Comparison of ENCODE assay signal across 8 cellular contexts in the genomic region with DNA sequence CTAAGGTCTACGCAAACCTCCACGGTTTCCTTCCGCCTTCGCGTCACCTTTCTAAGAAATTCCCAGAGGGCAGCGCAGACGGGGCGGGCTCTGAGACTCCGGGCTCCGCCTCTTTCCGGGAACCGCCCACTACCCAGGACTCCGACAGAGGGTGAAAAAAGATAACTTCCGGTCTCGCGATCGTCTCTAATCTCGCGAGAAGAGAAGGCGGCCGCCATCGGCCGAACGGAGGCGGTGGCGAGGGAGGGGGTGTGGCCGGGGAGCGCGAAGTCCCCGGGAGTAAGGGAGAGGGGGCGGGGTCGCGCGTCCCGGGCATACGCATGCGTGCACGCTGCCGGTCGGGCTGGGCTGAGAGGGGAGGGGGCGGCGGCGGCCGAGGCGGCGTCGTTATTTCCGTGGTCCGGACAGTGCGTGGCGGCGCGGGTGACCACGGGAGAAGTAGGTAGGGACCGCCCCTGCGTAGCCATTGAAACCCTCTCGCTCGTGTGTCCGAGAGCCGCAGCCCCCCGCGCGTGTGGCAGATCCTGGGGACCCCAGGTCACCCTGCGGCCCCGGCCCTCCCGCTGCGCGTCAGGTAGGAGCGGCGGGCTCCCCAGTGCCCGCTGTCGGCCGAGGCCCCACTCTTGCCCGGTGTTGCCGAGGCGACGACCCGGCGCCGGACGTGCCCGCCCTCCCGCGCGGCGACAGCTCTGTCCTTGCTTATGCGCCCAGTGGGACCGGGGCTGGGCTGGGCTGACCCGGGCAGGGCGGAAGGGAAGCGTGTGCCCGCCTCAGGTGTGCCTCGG. TPM values are rescaled to one million over a fixed set of nuclear protein-coding genes. Genes with fewer than 3 reads are reported as not detected.
DNase-seq lines count a peak whose midpoint lies in the region; ATAC-seq and TF ChIP-seq lines count a peak whose summit lies in the region.

A gene (plus strand): TSS at position 315 of the 785 bp plus-strand sequence. CDS start 1,014 bp downstream, outside the sequence.

- peak within 1 kb of the TSS; percentile 63 to 92 (median 84) for H3K4me3 ChIP-seq in liver (ENCODE audit: low read depth in 1 of 3, low read length in 3 of 3)

- H3K27me3 ChIP-seq in liver (ENCODE audit: control insufficient read depth in 4 of 4, insufficient read depth in 4 of 4, low read length in 3 of 4): no peaks in the 10 kb centered on the region

- TF ChIP-seq CTCF in CD14-positive monocyte (IDR thresholded peaks at IDR 0.05) (no peak), liver (IDR thresholded peaks at IDR 0.05; ENCODE audit: low read depth, low read length, missing input control) (no peak)

- peak; percentile 83 for ATAC-seq in GM19438 (IDR thresholded peaks at IDR 0.05; ENCODE audit: low read depth, unreplicated experiment)
- ATAC-seq in HG03575 (IDR thresholded peaks at IDR 0.05; ENCODE audit: extremely low read depth, insufficient number of reproducible peaks, low FRiP score, unreplicated experiment): peak; percentile 92

- peaks cover 10% of the 10 kb centered on the region for H3K4me1 Mint-ChIP-seq in CD14-positive monocyte
- peaks cover 15% of the 10 kb centered on the region for H3K4me1 Mint-ChIP-seq in activated CD4-positive, alpha-beta memory T cell treated with anti-CD3 and anti-CD28 coated beads for 36 hours (ENCODE audit: low read depth)

- CTCF ChIA-PET in activated CD4-positive, alpha-beta memory T cell treated with anti-CD3 and anti-CD28 coated beads for 36 hours (lab: Charles Lee): no interaction called here

- under 1% methylated on average over 93 of the region's 93 CpGs for WGBS in liver

- intact Hi-C loops in CD14-positive monocyte (cut with micrococcal nuclease): loop anchor here (5.0 kb wide), 1 partner anchor 341 kb away; a partner anchor contains a TSS
- intact Hi-C loops in activated CD4-positive, alpha-beta memory T cell treated with anti-CD3 and anti-CD28 coated beads for 36 hours (cut with micrococcal nuclease): loop anchor here (1.0 to 5.0 kb wide), 6 partner anchors 136 to 1006 kb away; a partner anchor contains a TSS

- H3K4me3 Mint-ChIP-seq in CD14-positive monocyte: peak within 1 kb of the TSS; percentile 85 to 92
- no peak within 1 kb of the TSS for H3K4me3 Mint-ChIP-seq in activated CD4-positive, alpha-beta memory T cell treated with anti-CD3 and anti-CD28 coated beads for 36 hours

- H3K9me3 ChIP-seq in liver (ENCODE audit: control insufficient read depth in 4 of 4, low read length in 3 of 4): no peaks in the 10 kb centered on the region

- H3K9ac ChIP-seq in liver (ENCODE audit: low read depth in 1 of 2, low read length in 2 of 2): peak within 1 kb of the TSS; percentile 73 to 89

- peak within 1 kb of the TSS; percentile 87 to 92 for H3K27ac ChIP-seq in liver (ENCODE audit: low read depth in 1 of 2, low read length in 2 of 2)

- POLR2A ChIA-PET in activated CD4-positive, alpha-beta memory T cell treated with anti-CD3 and anti-CD28 coated beads for 36 hours (lab: Charles Lee): interaction anchor here (0.8 kb wide), 1 partner anchor 409 kb away, joined by 3 read pairs; no protein-coding TSS in a partner anchor

- DNase-seq in CD14-positive monocyte (ENCODE audit: low spot score) (peak; percentile 98), NCI-H82 treated with DMSO at 0.1 percent for 48 hours (lab: John Stamatoyannopoulos, UW; ENCODE audit: unreplicated experiment) (peak; percentile 97), dermis microvascular lymphatic vessel endothelial cell (ENCODE audit: low read depth in 2 of 2) (peak; percentile 93 to 97)
- DNase-seq in activated CD4-positive, alpha-beta memory T cell treated with anti-CD3 and anti-CD28 coated beads for 36 hours: peak; percentile 99
- DNase-seq in stimulated activated CD4-positive, alpha-beta T cell treated with anti-CD3 and anti-CD28 coated beads, Interleukin-4, amount 100 ng/mL, for 24 hours: peak; percentile 100

- peaks cover 0 to 10% (median 0%) of the 10 kb centered on the region in 7 donors for H3K9me3 Mint-ChIP-seq in CD14-positive monocyte
- H3K9me3 Mint-ChIP-seq in activated CD4-positive, alpha-beta memory T cell treated with anti-CD3 and anti-CD28 coated beads for 36 hours: no peaks in the 10 kb centered on the region

- peaks cover 2 to 15% (median 13%) of the 10 kb centered on the region in 4 donors for H3K4me1 ChIP-seq in liver (ENCODE audit: control insufficient read depth in 4 of 4, insufficient read depth in 4 of 4, low read length in 3 of 4)

- peak; percentile 20 to 21 for TF ChIP-seq RAD21 in liver (IDR thresholded peaks at IDR 0.05)

- peaks cover 13 to 16% of the 10 kb centered on the region in 2 donors for H3K36me3 Mint-ChIP-seq in CD14-positive monocyte
- peaks cover 9% of the 10 kb centered on the region for H3K36me3 Mint-ChIP-seq in activated CD4-positive, alpha-beta memory T cell treated with anti-CD3 and anti-CD28 coated beads for 36 hours

- H3K27me3 Mint-ChIP-seq in CD14-positive monocyte (ENCODE audit: low read depth in 3 of 3): peaks cover 0 to 18% (median 6%) of the 10 kb centered on the region in 3 donors
- H3K27me3 Mint-ChIP-seq in activated CD4-positive, alpha-beta memory T cell treated with anti-CD3 and anti-CD28 coated beads for 36 hours: no peaks in the 10 kb centered on the region

- H3K36me3 ChIP-seq in liver (ENCODE audit: control insufficient read depth in 4 of 4, insufficient read depth in 3 of 4, low read depth in 1 of 4, low read length in 3 of 4): peaks cover 1 to 14% (median 7%) of the 10 kb centered on the region in 4 donors

- H3K27ac Mint-ChIP-seq in CD14-positive monocyte: peak within 1 kb of the TSS; percentile 88 to 94 (median 93)
- peak within 1 kb of the TSS; percentile 96 for H3K27ac Mint-ChIP-seq in activated CD4-positive, alpha-beta memory T cell treated with anti-CD3 and anti-CD28 coated beads for 36 hours

TF ChIP-seq in liver, 16 proteins besides CTCF, POLR2A, EP300 and RAD21 (continues in another document):
- peak; percentile 54 to 70 for TF ChIP-seq JUND (IDR thresholded peaks at IDR 0.05)
- no peak for TF ChIP-seq FOXA1 (IDR thresholded peaks at IDR 0.05)
- TF ChIP-seq, protein P1, sequence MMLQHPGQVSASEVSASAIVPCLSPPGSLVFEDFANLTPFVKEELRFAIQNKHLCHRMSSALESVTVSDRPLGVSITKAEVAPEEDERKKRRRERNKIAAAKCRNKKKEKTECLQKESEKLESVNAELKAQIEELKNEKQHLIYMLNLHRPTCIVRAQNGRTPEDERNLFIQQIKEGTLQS (IDR thresholded peaks at IDR 0.05): no peak
- TF ChIP-seq SP1 (IDR thresholded peaks at IDR 0.05): peak; percentile 81
- TF ChIP-seq, protein P2, sequence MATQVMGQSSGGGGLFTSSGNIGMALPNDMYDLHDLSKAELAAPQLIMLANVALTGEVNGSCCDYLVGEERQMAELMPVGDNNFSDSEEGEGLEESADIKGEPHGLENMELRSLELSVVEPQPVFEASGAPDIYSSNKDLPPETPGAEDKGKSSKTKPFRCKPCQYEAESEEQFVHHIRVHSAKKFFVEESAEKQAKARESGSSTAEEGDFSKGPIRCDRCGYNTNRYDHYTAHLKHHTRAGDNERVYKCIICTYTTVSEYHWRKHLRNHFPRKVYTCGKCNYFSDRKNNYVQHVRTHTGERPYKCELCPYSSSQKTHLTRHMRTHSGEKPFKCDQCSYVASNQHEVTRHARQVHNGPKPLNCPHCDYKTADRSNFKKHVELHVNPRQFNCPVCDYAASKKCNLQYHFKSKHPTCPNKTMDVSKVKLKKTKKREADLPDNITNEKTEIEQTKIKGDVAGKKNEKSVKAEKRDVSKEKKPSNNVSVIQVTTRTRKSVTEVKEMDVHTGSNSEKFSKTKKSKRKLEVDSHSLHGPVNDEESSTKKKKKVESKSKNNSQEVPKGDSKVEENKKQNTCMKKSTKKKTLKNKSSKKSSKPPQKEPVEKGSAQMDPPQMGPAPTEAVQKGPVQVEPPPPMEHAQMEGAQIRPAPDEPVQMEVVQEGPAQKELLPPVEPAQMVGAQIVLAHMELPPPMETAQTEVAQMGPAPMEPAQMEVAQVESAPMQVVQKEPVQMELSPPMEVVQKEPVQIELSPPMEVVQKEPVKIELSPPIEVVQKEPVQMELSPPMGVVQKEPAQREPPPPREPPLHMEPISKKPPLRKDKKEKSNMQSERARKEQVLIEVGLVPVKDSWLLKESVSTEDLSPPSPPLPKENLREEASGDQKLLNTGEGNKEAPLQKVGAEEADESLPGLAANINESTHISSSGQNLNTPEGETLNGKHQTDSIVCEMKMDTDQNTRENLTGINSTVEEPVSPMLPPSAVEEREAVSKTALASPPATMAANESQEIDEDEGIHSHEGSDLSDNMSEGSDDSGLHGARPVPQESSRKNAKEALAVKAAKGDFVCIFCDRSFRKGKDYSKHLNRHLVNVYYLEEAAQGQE (IDR thresholded peaks at IDR 0.05): peak; percentile 62
- TF ChIP-seq EGR1 (IDR thresholded peaks at IDR 0.05; ENCODE audit: low read depth in 2 of 2): peak; percentile 79 to 91
- no peak for TF ChIP-seq HNF4G (IDR thresholded peaks at IDR 0.05)
- peak; percentile 96 for TF ChIP-seq YY1 (IDR thresholded peaks at IDR 0.05)
- TF ChIP-seq RXRA (IDR thresholded peaks at IDR 0.05): peak; percentile 44 to 50
- peak; percentile 77 to 93 for TF ChIP-seq GABPA (IDR thresholded peaks at IDR 0.05 in 1 of 2, conservative IDR thresholded peaks at IDR 0.05 in 1 of 2)
- no peak for TF ChIP-seq TAF1 (conservative IDR thresholded peaks at IDR 0.05)
- no peak for TF ChIP-seq NR2F2 (IDR thresholded peaks at IDR 0.05)
- TF ChIP-seq FOXA2 (IDR thresholded peaks at IDR 0.05): peak; percentile 14
- TF ChIP-seq HNF4A (conservative IDR thresholded peaks at IDR 0.05): peak; percentile 35 to 43
- TF ChIP-seq, protein P3, sequence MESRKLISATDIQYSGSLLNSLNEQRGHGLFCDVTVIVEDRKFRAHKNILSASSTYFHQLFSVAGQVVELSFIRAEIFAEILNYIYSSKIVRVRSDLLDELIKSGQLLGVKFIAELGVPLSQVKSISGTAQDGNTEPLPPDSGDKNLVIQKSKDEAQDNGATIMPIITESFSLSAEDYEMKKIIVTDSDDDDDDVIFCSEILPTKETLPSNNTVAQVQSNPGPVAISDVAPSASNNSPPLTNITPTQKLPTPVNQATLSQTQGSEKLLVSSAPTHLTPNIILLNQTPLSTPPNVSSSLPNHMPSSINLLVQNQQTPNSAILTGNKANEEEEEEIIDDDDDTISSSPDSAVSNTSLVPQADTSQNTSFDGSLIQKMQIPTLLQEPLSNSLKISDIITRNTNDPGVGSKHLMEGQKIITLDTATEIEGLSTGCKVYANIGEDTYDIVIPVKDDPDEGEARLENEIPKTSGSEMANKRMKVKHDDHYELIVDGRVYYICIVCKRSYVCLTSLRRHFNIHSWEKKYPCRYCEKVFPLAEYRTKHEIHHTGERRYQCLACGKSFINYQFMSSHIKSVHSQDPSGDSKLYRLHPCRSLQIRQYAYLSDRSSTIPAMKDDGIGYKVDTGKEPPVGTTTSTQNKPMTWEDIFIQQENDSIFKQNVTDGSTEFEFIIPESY (IDR thresholded peaks at IDR 0.05): peak; percentile 99

RNA-seq across cellular contexts. Expression of the gene that starts here (rescaled TPM):
- polyA plus RNA-seq in CD14-positive monocyte (1 to 10 TPM; 4.4 to 8.7 TPM), liver (1 to 10 TPM; 5.2 to 7.9 TPM)
- total RNA-seq in activated CD4-positive, alpha-beta memory T cell treated with anti-CD3 and anti-CD28 coated beads for 36 hours: 10 to 100 TPM; 23.0 to 24.3 TPM
- total RNA-seq in dermis microvascular lymphatic vessel endothelial cell (15.6 and 16.2 TPM in 2 replicates), liver (10 to 100 TPM; 10.4 to 14.8 TPM)

Comparison
In these comparisons a context has a peak if more than half of its experiments do, and no peak if none do; other contexts are left out.
1. Peak in every context shown above with its lines: DNase-seq, ATAC-seq, H3K4me3 ChIP-seq and H3K27ac ChIP-seq.